Comparison of ENCODE assay signal across 20 cellular contexts in the genomic region with DNA sequence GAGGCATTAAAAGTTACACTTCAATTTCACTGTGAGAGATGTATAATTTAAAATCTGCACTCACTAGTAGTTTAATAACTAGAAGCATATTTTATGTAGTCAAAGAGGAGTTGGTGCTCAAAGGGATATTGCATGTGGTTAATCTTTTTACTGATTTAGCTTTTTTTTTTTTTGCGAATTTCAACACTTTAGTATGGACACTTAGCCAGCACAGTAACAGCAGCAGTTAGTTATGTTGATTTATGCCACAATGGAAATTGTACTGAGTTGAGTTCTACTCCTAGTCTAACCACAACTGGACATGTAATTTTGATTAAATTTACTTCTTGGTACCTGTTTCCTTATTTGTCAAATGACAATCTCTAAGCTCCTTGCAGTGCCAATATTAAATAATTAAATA.
"Had no signal": no experiment of that assay in that cellular context is flagged by ENCODE, and none has a peak within 500 bp of the region (broad histone marks: within the 10 kb centered on the region; RNA-seq: fewer than 3 reads in every experiment).

No MANE protein-coding gene starts in this region.

- H3K27ac ChIP-seq: SJSA1, SK-N-MC had no signal

- H3K36me3 ChIP-seq: SJSA1 had no signal

- H3K27me3 ChIP-seq: SJSA1 had no signal

- H3K4me3 ChIP-seq: SJSA1, SK-N-MC had no signal

- DNase-seq: KBM-7, MV-4-11, NCI-H1048, NCI-H1105, NCI-H1417, NCI-H1436 treated with DMSO at 0.1 percent for 48 hours, NCI-H1694, NCI-H187 treated with DMSO at 0.1 percent for 48 hours, NCI-H2029 treated with DMSO at 0.1 percent for 48 hours, NCI-H226, NCI-H446, NCI-H510A, NCI-H524 treated with DMSO at 0.1 percent for 48 hours, NCI-H69, NCI-H774, Right ventricle myocardium superior, RPMI8226, SIG-M5 had no signal

- H3K4me1 ChIP-seq: SJSA1 had no signal

- H3K9me3 ChIP-seq: SJSA1 had no signal
